ENCODE assay signal across 8 cellular contexts in the genomic region with DNA sequence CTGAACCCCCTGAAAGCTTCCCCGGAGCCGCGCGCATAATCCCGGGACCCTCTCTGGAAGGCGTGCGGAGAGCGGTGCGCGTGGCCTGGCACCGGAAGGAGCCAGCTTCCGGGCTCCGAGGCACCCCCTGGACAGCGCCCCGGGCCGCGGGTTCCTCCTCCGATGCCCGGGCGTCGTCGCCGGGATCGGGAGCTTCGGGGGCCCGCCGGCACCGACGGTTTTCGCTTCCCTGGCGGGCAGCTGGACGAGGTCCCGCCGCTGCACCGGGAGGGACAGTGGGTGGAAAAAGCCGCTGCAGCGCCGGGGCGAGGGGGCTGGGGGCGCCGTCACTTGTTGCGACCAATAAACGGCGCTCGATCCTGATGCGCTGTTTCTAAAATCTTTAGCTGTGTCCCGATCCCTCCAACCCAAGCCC. TPM values are rescaled to one million over a fixed set of nuclear protein-coding genes. Genes with fewer than 3 reads are reported as not detected.
DNase-seq lines count a peak whose midpoint lies in the region; ATAC-seq and TF ChIP-seq lines count a peak whose summit lies in the region.

No MANE protein-coding gene starts in this region.

- no peaks in the 10 kb centered on the region; the same call in 1 of the 2 replicates for H3K9me3 ChIP-seq in ES-I3 (ENCODE audit: control insufficient read depth, insufficient read depth, low read length)
- H3K9me3 ChIP-seq in body of pancreas: no peaks in the 10 kb centered on the region
- no peaks in the 10 kb centered on the region for H3K9me3 ChIP-seq in suprapubic skin

- no peak for TF ChIP-seq RAD21 in Ishikawa (IDR thresholded peaks at IDR 0.05; ENCODE audit: low read depth)

- TF ChIP-seq CTCF in body of pancreas (IDR thresholded peaks at IDR 0.05) (no peak), suprapubic skin (IDR thresholded peaks at IDR 0.05) (no peak)

- H3K27ac ChIP-seq in body of pancreas: no peak overlapping the region
- H3K27ac ChIP-seq in suprapubic skin: no peak overlapping the region

- TF ChIP-seq EP300 in Ishikawa (IDR thresholded peaks at IDR 0.05; ENCODE audit: borderline replicate concordance): no peak
- TF ChIP-seq EP300 in suprapubic skin (IDR thresholded peaks at IDR 0.05): no peak

- 0% methylated on average over 3 to 47 of the region's 47 CpGs for WGBS in body of pancreas, 2 donors
- 0% methylated on average over 8 of the region's 47 CpGs for WGBS in suprapubic skin

- H3K36me3 ChIP-seq in ES-I3 (ENCODE audit: insufficient read depth, low read length) (no peaks in the 10 kb centered on the region), body of pancreas (replicated peaks in 1 of 2; ENCODE audit: insufficient read depth in 1 of 2, low read depth in 2 of 2) (no peaks in the 10 kb centered on the region), suprapubic skin (no peaks in the 10 kb centered on the region)

- ATAC-seq in body of pancreas: peak; percentile 64
- ATAC-seq in left colon: peak; percentile 78
- no peak for ATAC-seq in GM21786 (IDR thresholded peaks at IDR 0.05; ENCODE audit: unreplicated experiment)
- no peak for ATAC-seq in HG02884 (IDR thresholded peaks at IDR 0.05; ENCODE audit: unreplicated experiment)

- peak; percentile 10 to 43 (median 28) for DNase-seq in body of pancreas
- peak; percentile 24 to 27 for DNase-seq in left colon
- no peak for DNase-seq in suprapubic skin (ENCODE audit: low spot score in 2 of 2)
- DNase-seq in medulla oblongata (ENCODE audit: extremely low spot score): no peak

- H3K4me1 ChIP-seq in ES-I3 (ENCODE audit: insufficient read depth, low read length) (0 out of 2 replicates have a peak, but pooled peaks cover 5% of the 10 kb centered on the region), body of pancreas (peaks cover 36% of the 10 kb centered on the region), suprapubic skin (peaks cover 34% of the 10 kb centered on the region)

- H3K27me3 ChIP-seq in body of pancreas (peaks cover 0 to 12% of the 10 kb centered on the region in 2 donors), suprapubic skin (peaks cover 48% of the 10 kb centered on the region)

- no peak for TF ChIP-seq POLR2A in body of pancreas (IDR thresholded peaks at IDR 0.05)
- no peak for TF ChIP-seq POLR2A in suprapubic skin (IDR thresholded peaks at IDR 0.05)

- H3K9ac ChIP-seq in ES-I3 (ENCODE audit: low read depth, low read length): peak overlapping the region; percentile 68; the same call in 1 of the 2 replicates

- H3K4me3 ChIP-seq in body of pancreas (peak overlapping the region; percentile 34 to 41), suprapubic skin (peak overlapping the region; percentile 61)

- intact Hi-C loops in body of pancreas (cut with DNase I) (no loop called here), left colon (cut with DNase I, micrococcal nuclease) (no loop called here)

TF ChIP-seq in Ishikawa, 13 proteins besides CTCF, POLR2A, EP300 and RAD21:
- TF ChIP-seq NFIC (IDR thresholded peaks at IDR 0.05) (no peak), ZBTB7A (IDR thresholded peaks at IDR 0.05; ENCODE audit: low read depth) (no peak; the same call in 1 of the 2 replicates), CEBPB (IDR thresholded peaks at IDR 0.05) (no peak), CREB1 (IDR thresholded peaks at IDR 0.05; ENCODE audit: low read depth) (no peak), TCF12 (IDR thresholded peaks at IDR 0.05; ENCODE audit: low read depth) (peak; percentile 2; the same call in 1 of the 2 replicates), EGR1 (IDR thresholded peaks at IDR 0.05) (no peak)
- TF ChIP-seq, protein P1, sequence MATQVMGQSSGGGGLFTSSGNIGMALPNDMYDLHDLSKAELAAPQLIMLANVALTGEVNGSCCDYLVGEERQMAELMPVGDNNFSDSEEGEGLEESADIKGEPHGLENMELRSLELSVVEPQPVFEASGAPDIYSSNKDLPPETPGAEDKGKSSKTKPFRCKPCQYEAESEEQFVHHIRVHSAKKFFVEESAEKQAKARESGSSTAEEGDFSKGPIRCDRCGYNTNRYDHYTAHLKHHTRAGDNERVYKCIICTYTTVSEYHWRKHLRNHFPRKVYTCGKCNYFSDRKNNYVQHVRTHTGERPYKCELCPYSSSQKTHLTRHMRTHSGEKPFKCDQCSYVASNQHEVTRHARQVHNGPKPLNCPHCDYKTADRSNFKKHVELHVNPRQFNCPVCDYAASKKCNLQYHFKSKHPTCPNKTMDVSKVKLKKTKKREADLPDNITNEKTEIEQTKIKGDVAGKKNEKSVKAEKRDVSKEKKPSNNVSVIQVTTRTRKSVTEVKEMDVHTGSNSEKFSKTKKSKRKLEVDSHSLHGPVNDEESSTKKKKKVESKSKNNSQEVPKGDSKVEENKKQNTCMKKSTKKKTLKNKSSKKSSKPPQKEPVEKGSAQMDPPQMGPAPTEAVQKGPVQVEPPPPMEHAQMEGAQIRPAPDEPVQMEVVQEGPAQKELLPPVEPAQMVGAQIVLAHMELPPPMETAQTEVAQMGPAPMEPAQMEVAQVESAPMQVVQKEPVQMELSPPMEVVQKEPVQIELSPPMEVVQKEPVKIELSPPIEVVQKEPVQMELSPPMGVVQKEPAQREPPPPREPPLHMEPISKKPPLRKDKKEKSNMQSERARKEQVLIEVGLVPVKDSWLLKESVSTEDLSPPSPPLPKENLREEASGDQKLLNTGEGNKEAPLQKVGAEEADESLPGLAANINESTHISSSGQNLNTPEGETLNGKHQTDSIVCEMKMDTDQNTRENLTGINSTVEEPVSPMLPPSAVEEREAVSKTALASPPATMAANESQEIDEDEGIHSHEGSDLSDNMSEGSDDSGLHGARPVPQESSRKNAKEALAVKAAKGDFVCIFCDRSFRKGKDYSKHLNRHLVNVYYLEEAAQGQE (IDR thresholded peaks at IDR 0.05; ENCODE audit: low read depth): peak; percentile 37; the same call in 1 of the 2 replicates
- TF ChIP-seq, protein P2, sequence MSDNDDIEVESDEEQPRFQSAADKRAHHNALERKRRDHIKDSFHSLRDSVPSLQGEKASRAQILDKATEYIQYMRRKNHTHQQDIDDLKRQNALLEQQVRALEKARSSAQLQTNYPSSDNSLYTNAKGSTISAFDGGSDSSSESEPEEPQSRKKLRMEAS (IDR thresholded peaks at IDR 0.05): peak; percentile 41; the same call in 1 of the 2 replicates

RNA-seq across cellular contexts. Expression of a gene that starts 0.6 kb away (rescaled TPM):
- total RNA-seq in body of pancreas: not detected
- total RNA-seq in left colon: under 1 TPM; 0.28 to 0.34 TPM
- total RNA-seq in suprapubic skin: under 1 TPM in 1 of 4 donors, not detected in 3; 0.18 TPM

Comparison
In these comparisons a context has a peak if more than half of its experiments do, and no peak if none do; other contexts are left out.
1. ATAC-seq: peak in body of pancreas (single experiment) and left colon (single experiment); none in GM21786 (single experiment) and HG02884 (single experiment).
2. DNase-seq: peak in body of pancreas (4 of 4) and left colon (2 of 2); none in suprapubic skin (0 of 2) and medulla oblongata (single experiment).